Comparison of ENCODE assay signal across 13 cellular contexts in the genomic region with DNA sequence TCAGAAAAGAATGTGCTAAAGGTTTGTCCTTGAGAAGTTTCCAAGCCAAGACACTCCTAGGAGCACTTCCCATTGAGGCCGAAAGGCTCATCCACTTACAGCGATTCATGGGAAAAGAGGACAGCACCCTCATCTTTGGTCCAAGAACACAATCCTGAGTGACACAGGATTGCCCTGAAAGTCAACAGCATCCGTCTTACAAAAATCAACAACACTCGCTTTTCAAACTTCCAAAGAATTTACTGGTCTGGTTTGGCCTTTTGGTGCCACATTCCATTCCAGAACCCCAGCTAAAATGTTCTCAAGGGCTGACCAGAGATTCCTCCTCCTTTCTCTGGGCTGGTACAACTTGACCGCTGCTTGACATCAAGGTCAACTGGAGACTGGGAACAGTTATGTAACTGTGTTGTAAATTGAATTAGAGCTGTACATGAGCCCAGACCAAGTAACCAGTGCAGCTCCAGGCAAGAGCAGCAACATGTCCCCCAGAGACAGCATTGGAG.
DNase-seq lines count a peak whose midpoint lies in the region; ATAC-seq, FAIRE-seq and TF ChIP-seq lines count a peak whose summit lies in the region.
"Had no signal": no experiment of that assay in that cellular context is flagged by ENCODE, and none has a peak within 500 bp of the region (broad histone marks: within the 10 kb centered on the region; RNA-seq: fewer than 3 reads in every experiment).

No MANE protein-coding gene starts in this region.

- peaks cover 0 to 13% (median 0%) of the 10 kb centered on the region in 9 donors for H3K4me1 ChIP-seq in heart right ventricle
- peaks cover 3% of the 10 kb centered on the region for H3K4me1 ChIP-seq in rectal smooth muscle tissue (ENCODE audit: control insufficient read depth, insufficient read depth, low read length)
- H3K4me1 ChIP-seq in small intestine (ENCODE audit: control insufficient read depth in 2 of 2, insufficient read depth in 1 of 2, low read depth in 1 of 2, low read length in 1 of 2), result no peaks in the 10 kb centered on the region
- H3K4me1 ChIP-seq: parathyroid adenoma had no signal

- no peak overlapping the region for H3K4me3 Mint-ChIP-seq in nephron progenitor cell
- H3K4me3 Mint-ChIP-seq: memory B cell had no signal

- H3K27me3 ChIP-seq in heart right ventricle (no peaks in the 10 kb centered on the region), rectal smooth muscle tissue (ENCODE audit: control insufficient read depth, insufficient read depth, low read length) (no peaks in the 10 kb centered on the region), MG63 (no peaks in the 10 kb centered on the region), small intestine (ENCODE audit: control insufficient read depth in 2 of 2, insufficient read depth in 2 of 2, low read length in 2 of 2) (no peaks in the 10 kb centered on the region)

- H3K4me1 Mint-ChIP-seq in nephron progenitor cell, result no peaks in the 10 kb centered on the region
- H3K4me1 Mint-ChIP-seq: memory B cell had no signal

- H3K9me3 Mint-ChIP-seq in nephron progenitor cell, result peaks cover 62% of the 10 kb centered on the region

- ATAC-seq in Right ventricle myocardium inferior (peak; percentile 96), heart right ventricle (peak; percentile 76 to 92 (median 86)), GM19023 (IDR thresholded peaks at IDR 0.05; ENCODE audit: unreplicated experiment) (no peak)
- ATAC-seq: HCT116 had no signal

- H3K27me3 Mint-ChIP-seq in nephron progenitor cell (ENCODE audit: low read depth, poor library complexity), result no peaks in the 10 kb centered on the region

- no peak for FAIRE-seq in small intestine (lab: Jason Lieb, UNC)

- H3K9me3 ChIP-seq in heart right ventricle (peaks cover 0 to 18% (median 0%) of the 10 kb centered on the region in 11 donors), MG63 (no peaks in the 10 kb centered on the region), small intestine (ENCODE audit: control insufficient read depth, low read depth) (no peaks in the 10 kb centered on the region)

- no peak for TF ChIP-seq CTCF in heart right ventricle (IDR thresholded peaks at IDR 0.05)
- no peak for TF ChIP-seq CTCF in nephron progenitor cell (IDR thresholded peaks at IDR 0.05)

- peaks cover 59% of the 10 kb centered on the region for H3K36me3 Mint-ChIP-seq in nephron progenitor cell (ENCODE audit: low read depth)
- H3K36me3 Mint-ChIP-seq: memory B cell had no signal

- H3K9ac ChIP-seq in rectal smooth muscle tissue (ENCODE audit: low read length), result no peak overlapping the region
- H3K9ac ChIP-seq: parathyroid adenoma had no signal

- DNase-seq in Right ventricle myocardium inferior (ENCODE audit: missing footprints), result peak; percentile 72
- no peak for DNase-seq in cardiac septum (ENCODE audit: low spot score)
- peak; percentile 9 to 36 for DNase-seq in heart right ventricle
- DNase-seq in MG63, result no peak
- no peak for DNase-seq in small intestine
- no peak for DNase-seq in nephron progenitor cell
- DNase-seq: activated naive CD4-positive, alpha-beta T cell treated with Interleukin-2 at 50 U/mL for 16 hours; dermis blood vessel endothelial cell had no signal

- no peak overlapping the region for H3K27ac Mint-ChIP-seq in nephron progenitor cell
- H3K27ac Mint-ChIP-seq: memory B cell had no signal

- H3K36me3 ChIP-seq in heart right ventricle, result no peaks in the 10 kb centered on the region
- H3K36me3 ChIP-seq in rectal smooth muscle tissue (ENCODE audit: control insufficient read depth, insufficient read depth, low read length), result no peaks in the 10 kb centered on the region
- no peaks in the 10 kb centered on the region for H3K36me3 ChIP-seq in MG63
- H3K36me3 ChIP-seq in small intestine (ENCODE audit: control insufficient read depth in 2 of 2, insufficient read depth in 2 of 2, low read length in 2 of 2), result no peaks in the 10 kb centered on the region

- H3K27ac ChIP-seq in heart right ventricle (peak overlapping the region in 7 of 10 donors; percentile 37 to 74 (median 58)), rectal smooth muscle tissue (ENCODE audit: low read depth, low read length) (peak overlapping the region; percentile 67), small intestine (ENCODE audit: low read depth in 1 of 2, low read length in 1 of 2) (no peak overlapping the region)
- H3K27ac ChIP-seq: parathyroid adenoma had no signal

- intact Hi-C loops in Right ventricle myocardium inferior (cut with DNase I), result loop anchor here (10.0 kb wide), 2 partner anchors 235 to 535 kb away; no protein-coding TSS in a partner anchor
- intact Hi-C loops in cardiac septum (cut with DNase I), result no loop called here
- intact Hi-C loops in heart right ventricle (cut with DNase I), result loop anchor here in 4 of 10 donors (5.0 to 10.0 kb wide), 3 partner anchors 105 to 497 kb away; no protein-coding TSS in a partner anchor

- 70 to 80% methylated on average over 5 of the region's 5 CpGs for WGBS in heart right ventricle, 2 donors
- 75 to 92% (median 92%) methylated on average over 5 of the region's 5 CpGs for WGBS in small intestine, 3 donors

- no peak overlapping the region for H3K4me3 ChIP-seq in heart right ventricle
- H3K4me3 ChIP-seq in rectal smooth muscle tissue (ENCODE audit: low read length), result no peak overlapping the region
- no peak overlapping the region for H3K4me3 ChIP-seq in MG63
- H3K4me3 ChIP-seq in small intestine (ENCODE audit: low read depth in 1 of 2, low read length in 2 of 2), result no peak overlapping the region

Comparison
In these comparisons a context has a peak if more than half of its experiments do, and no peak if none do; other contexts are left out.
1. DNase-seq: peak in Right ventricle myocardium inferior (single experiment) and heart right ventricle (2 of 2); none in cardiac septum (single experiment), MG63 (single experiment), small intestine (single experiment) and nephron progenitor cell (single experiment).
2. H3K27ac ChIP-seq: peak in heart right ventricle (7 of 10) and rectal smooth muscle tissue (single experiment); none in small intestine (0 of 2).